In genomic region chr6:35797837-35798526, GRCh38 we compare ENCODE assay signal across 1 cellular context.
A peak's percentile ranks its signal among the peaks of the same experiment; 100 is the strongest.
TF ChIP-seq lines count a peak whose summit lies in the region.

No MANE protein-coding gene starts in this region.

TF ChIP-seq in H1, 55 proteins besides CTCF, POLR2A, EP300 and RAD21:
- TF ChIP-seq NANOG (IDR thresholded peaks at IDR 0.05; ENCODE audit: insufficient read depth, low read depth, low read length, poor library complexity, severe bottlenecking) (no peak), MAX (IDR thresholded peaks at IDR 0.05) (peak; percentile 69; the same call in 1 of the 2 replicates)
